In genomic region chr7:100532165-100533022, GRCh38 we compare ENCODE assay signal across 31 cellular contexts. TPM values are rescaled to one million over a fixed set of nuclear protein-coding genes. Genes with fewer than 3 reads are reported as not detected.
"Had no signal": no experiment of that assay in that cellular context is flagged by ENCODE, and none has a peak within 500 bp of the region (broad histone marks: within the 10 kb centered on the region; RNA-seq: fewer than 3 reads in every experiment).

No MANE protein-coding gene starts in this region.

- H3K9me3 Mint-ChIP-seq: activated B cell treated with CpG ODN at 0.5 μM for 24 hours; activated T-cell treated with anti-CD3 and anti-CD28 coated beads, Interleukin-2, amount 50 U/mL, for 72 hours; effector memory CD8-positive, alpha-beta T cell; naive B cell; nephron progenitor cell; stimulated activated effector memory CD8-positive, alpha-beta T cell treated with anti-CD3 and anti-CD28 coated beads, Interleukin-12 subunit alpha, Interleukin-12 subunit beta, amount 100 ng/mL, for 72 hours; stimulated activated naive CD8-positive, alpha-beta T cell treated with anti-CD3 and anti-CD28 coated beads, Interleukin-15, amount 100 ng/mL, for 72 hours had no signal

- H3K36me3 ChIP-seq: heart left ventricle, left lung, lower lobe of right lung, pancreas, prostate gland, upper lobe of right lung had no signal

- FAIRE-seq: bronchial epithelial cell, colon, endothelial cell of umbilical vein, pancreas, TTC549 had no signal

- H3K27ac Mint-ChIP-seq: activated B cell treated with CpG ODN at 0.5 μM for 24 hours; activated naive CD8-positive, alpha-beta T cell; activated T-cell treated with anti-CD3 and anti-CD28 coated beads, Interleukin-2, amount 50 U/mL, for 72 hours; effector memory CD8-positive, alpha-beta T cell; nephron progenitor cell; stimulated activated effector memory CD8-positive, alpha-beta T cell treated with anti-CD3 and anti-CD28 coated beads, Interleukin-12 subunit alpha, Interleukin-12 subunit beta, amount 100 ng/mL, for 72 hours; stimulated activated naive CD8-positive, alpha-beta T cell treated with anti-CD3 and anti-CD28 coated beads, Interleukin-15, amount 100 ng/mL, for 72 hours had no signal

- H3K4me1 Mint-ChIP-seq: activated B cell treated with CpG ODN at 0.5 μM for 24 hours, naive B cell, nephron progenitor cell had no signal

- H3K27ac ChIP-seq: dorsolateral prefrontal cortex, foreskin keratinocyte, heart left ventricle, left lung, lower lobe of right lung, pancreas, prostate gland, skin epidermis, upper lobe of right lung had no signal

- DNase-seq: activated B cell treated with CpG ODN at 0.5 μM for 24 hours; activated naive CD4-positive, alpha-beta T cell; activated T-cell treated with anti-CD3 and anti-CD28 coated beads for 4 hours; activated T-cell treated with anti-CD3 and anti-CD28 coated beads, Interleukin-2, amount 50 U/mL, for 72 hours; anterior cingulate cortex; dorsolateral prefrontal cortex; effector memory CD8-positive, alpha-beta T cell; foreskin keratinocyte; heart left ventricle; left lung; lower lobe of right lung; mesenchymal stem cell; naive B cell; nephron progenitor cell; pancreas; retina; stimulated activated CD4-positive, alpha-beta T cell treated with anti-CD3 and anti-CD28 coated beads, Interleukin-4, amount 100 ng/mL, for 24 hours; stimulated activated naive CD8-positive, alpha-beta T cell treated with anti-CD3 and anti-CD28 coated beads, Interleukin-15, amount 100 ng/mL, for 72 hours; substantia nigra; upper lobe of right lung had no signal

- ATAC-seq: activated T-cell treated with anti-CD3 and anti-CD28 coated beads, Interleukin-2, amount 50 U/mL, for 72 hours; effector memory CD8-positive, alpha-beta T cell; esophagus mucosa; foreskin keratinocyte; heart left ventricle; left lung; lower lobe of right lung; pancreas; stimulated activated effector memory CD8-positive, alpha-beta T cell treated with anti-CD3 and anti-CD28 coated beads, Interleukin-12 subunit alpha, Interleukin-12 subunit beta, amount 100 ng/mL, for 72 hours; stimulated activated naive CD8-positive, alpha-beta T cell treated with anti-CD3 and anti-CD28 coated beads, Interleukin-15, amount 100 ng/mL, for 72 hours; upper lobe of right lung had no signal

- H3K4me3 ChIP-seq: dorsolateral prefrontal cortex, heart left ventricle, left lung, lower lobe of right lung, pancreas, prostate gland, skin epidermis, upper lobe of right lung had no signal

- H3K27me3 Mint-ChIP-seq: activated naive CD8-positive, alpha-beta T cell; effector memory CD8-positive, alpha-beta T cell; stimulated activated naive CD8-positive, alpha-beta T cell treated with anti-CD3 and anti-CD28 coated beads, Interleukin-15, amount 100 ng/mL, for 72 hours had no signal

- H3K27me3 ChIP-seq: dorsolateral prefrontal cortex, heart left ventricle, left lung, pancreas, upper lobe of right lung had no signal

- H3K4me1 ChIP-seq: foreskin keratinocyte, heart left ventricle, left lung, lower lobe of right lung, pancreas, prostate gland, upper lobe of right lung had no signal

- H3K36me3 Mint-ChIP-seq: activated naive CD8-positive, alpha-beta T cell; naive B cell; stimulated activated effector memory CD8-positive, alpha-beta T cell treated with anti-CD3 and anti-CD28 coated beads, Interleukin-12 subunit alpha, Interleukin-12 subunit beta, amount 100 ng/mL, for 72 hours had no signal

- H3K4me3 Mint-ChIP-seq: activated B cell treated with CpG ODN at 0.5 μM for 24 hours; activated naive CD8-positive, alpha-beta T cell; activated T-cell treated with anti-CD3 and anti-CD28 coated beads, Interleukin-2, amount 50 U/mL, for 72 hours; effector memory CD8-positive, alpha-beta T cell; naive B cell; nephron progenitor cell; stimulated activated effector memory CD8-positive, alpha-beta T cell treated with anti-CD3 and anti-CD28 coated beads, Interleukin-12 subunit alpha, Interleukin-12 subunit beta, amount 100 ng/mL, for 72 hours; stimulated activated naive CD8-positive, alpha-beta T cell treated with anti-CD3 and anti-CD28 coated beads, Interleukin-15, amount 100 ng/mL, for 72 hours had no signal

- H3K9me3 ChIP-seq: heart left ventricle, left lung, lower lobe of right lung, pancreas, prostate gland, upper lobe of right lung had no signal

RNA-seq across cellular contexts. Expression of gene SAP25, which starts 41.3 kb away (rescaled TPM):
- total RNA-seq: bronchial epithelial cell, foreskin keratinocyte, kidney epithelial cell had no signal

RNA-seq across cellular contexts. Expression of gene NYAP1, which starts 48.7 kb away (rescaled TPM):
- total RNA-seq: activated B cell treated with CpG ODN at 0.5 μM for 24 hours; T-helper 1 cell treated with Interleukin-12 subunit alpha and Interleukin-12 subunit beta and Interleukin-4 antibody, amounts not matched to agents 30 ng/mL and 1 ng/mL, for 36 hours had no signal
